In the genomic region with DNA sequence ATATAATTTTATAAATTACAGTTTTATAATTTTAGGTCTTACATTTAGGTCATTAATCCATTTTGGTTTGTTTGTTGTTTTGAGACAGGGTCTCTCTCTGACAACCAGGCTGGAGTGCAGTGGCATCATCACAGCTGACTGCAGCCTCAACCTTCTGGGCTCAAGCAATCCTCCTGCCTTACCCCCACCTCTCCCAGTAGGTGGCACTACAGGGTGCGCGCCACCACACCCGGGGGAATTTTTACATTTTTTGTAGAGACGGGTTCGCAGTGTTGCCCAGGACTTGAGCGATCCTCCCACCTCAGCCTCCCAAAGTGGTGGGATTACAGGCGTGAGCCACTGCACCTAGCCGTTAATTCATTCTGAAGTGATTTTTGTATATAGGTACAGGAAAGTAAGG, we compare ENCODE assay signal across 8 cellular contexts.
DNase-seq lines count a peak whose midpoint lies in the region; ATAC-seq, FAIRE-seq and TF ChIP-seq lines count a peak whose summit lies in the region.
"Not testable (repeated sequence)": the region's sequence is repeated elsewhere in the genome, so short reads cannot be mapped to it uniquely, and the experiment has no call there.

No MANE protein-coding gene starts in this region.

- not testable (repeated sequence) for H3K36me3 ChIP-seq in HCT116 (ENCODE audit: control insufficient read depth in 1 of 2, insufficient read depth in 2 of 2, low read length in 2 of 2); GM12878 (ENCODE audit: control insufficient read depth in 2 of 2, insufficient read depth in 2 of 2, low read length in 1 of 2); upper lobe of right lung

- not testable (repeated sequence) for H3K4me1 ChIP-seq in HCT116 (ENCODE audit: control insufficient read depth in 1 of 2, insufficient read depth in 2 of 2, low read length in 2 of 2); GM12878 (ENCODE audit: control insufficient read depth, insufficient read depth, low read length); upper lobe of right lung

- not testable (repeated sequence) for TF ChIP-seq CTCF in HCT116 (IDR thresholded peaks at IDR 0.05 in 2 of 3, conservative IDR thresholded peaks at IDR 0.05 in 1 of 3; ENCODE audit: borderline replicate concordance in 1 of 3, insufficient read depth in 1 of 3, low read depth in 2 of 3, low read length in 2 of 3); GM12878 (IDR thresholded peaks at IDR 0.05 in 2 of 3, conservative IDR thresholded peaks at IDR 0.05 in 1 of 3; ENCODE audit: control insufficient read depth in 2 of 3, extremely low read depth in 1 of 3, insufficient read depth in 1 of 3, low read depth in 3 of 3, low read length in 3 of 3); upper lobe of right lung (IDR thresholded peaks at IDR 0.05)

- not testable (repeated sequence) for H4K20me1 ChIP-seq in HCT116 (ENCODE audit: insufficient read depth); GM12878 (ENCODE audit: control insufficient read depth, insufficient read depth)

- BruUV-seq in HCT116 (replicated peaks; lab: Mats Ljungman, UMichigan); GM12878 (replicated peaks; lab: Mats Ljungman, UMichigan): not testable (repeated sequence)

- ATAC-seq in GM18502 (IDR thresholded peaks at IDR 0.05; ENCODE audit: poor library complexity, unreplicated experiment) (peak; percentile 58), GM18873 (IDR thresholded peaks at IDR 0.05; ENCODE audit: low FRiP score, unreplicated experiment) (peak; percentile 59), HCT116 (peak; percentile 95), HG03039 (IDR thresholded peaks at IDR 0.05; ENCODE audit: unreplicated experiment) (peak; percentile 63), T-helper 17 cell (peak; percentile 57), GM12878 (peak; percentile 66), memory B cell (ENCODE audit: low read depth) (peak; percentile 47), upper lobe of right lung (peak; percentile 62)

- not testable (repeated sequence) for H3K4me3 Mint-ChIP-seq in T-helper 17 cell, memory B cell

- not testable (repeated sequence) for H3K27me3 Mint-ChIP-seq in T-helper 17 cell, memory B cell

- not testable (repeated sequence) for DNase-seq in HCT116 (ENCODE audit: low read depth, low spot score); T-helper 17 cell; GM12878 (ENCODE audit: low read depth, low spot score); memory B cell (ENCODE audit: low spot score in 2 of 2); upper lobe of right lung

- H3K27ac Mint-ChIP-seq in T-helper 17 cell, memory B cell: not testable (repeated sequence)

- H3K27me3 ChIP-seq in HCT116 (ENCODE audit: insufficient read depth, low read length); GM12878 (replicated peaks in 1 of 2; ENCODE audit: control insufficient read depth in 2 of 2, insufficient read depth in 2 of 2, low read length in 1 of 2); upper lobe of right lung: not testable (repeated sequence)

- H3K79me2 ChIP-seq in HCT116 (ENCODE audit: insufficient read depth, low read length); GM12878 (ENCODE audit: control insufficient read depth, insufficient read depth, low read length): not testable (repeated sequence)

- FAIRE-seq in GM12878 (lab: Jason Lieb, UNC): not testable (repeated sequence)

- TF ChIP-seq POLR2A in HCT116 (IDR thresholded peaks at IDR 0.05; ENCODE audit: borderline replicate concordance, extremely low read depth, insufficient read depth, insufficient read length); GM12878 (IDR thresholded peaks at IDR 0.05; ENCODE audit: low read depth, low read length): not testable (repeated sequence)

- not testable (repeated sequence) for H3K27ac ChIP-seq in HCT116 (ENCODE audit: low read depth, low read length); GM12878 (ENCODE audit: control insufficient read depth, insufficient read depth); upper lobe of right lung

- not testable (repeated sequence) for H3K4me1 Mint-ChIP-seq in T-helper 17 cell, memory B cell

- CTCF ChIA-PET in HCT116 (lab: Charles Lee); GM12878 (lab: Yijun Ruan, JAX): not testable (repeated sequence)

- not testable (repeated sequence) for H3K4me2 ChIP-seq in HCT116 (ENCODE audit: low read length); GM12878 (ENCODE audit: control insufficient read depth, insufficient read depth)

- RAD21 ChIA-PET in HCT116 (lab: Charles Lee; ENCODE audit: low non-redundant PET in 1 of 2, low total read pairs in 2 of 2, uncharacterized antibody in 2 of 2, unreplicated experiment in 2 of 2); GM12878 (lab: Charles Lee; ENCODE audit: unreplicated experiment): not testable (repeated sequence)

- WGBS in GM12878 (ENCODE audit: insufficient coverage, insufficient replicate concordance, low lambda C conversion rate, missing lambda C conversion rate): no CpG with 5 or more reads among the region's 8 CpGs

- not testable (repeated sequence) for H3K9me3 ChIP-seq in HCT116 (ENCODE audit: control insufficient read depth in 1 of 2, insufficient read depth in 1 of 2, low read depth in 1 of 2, low read length in 2 of 2); T-helper 17 cell (ENCODE audit: control insufficient read depth, low read length, poor library complexity, severe bottlenecking); GM12878 (replicated peaks; ENCODE audit: control insufficient read depth, insufficient read depth, low read length); upper lobe of right lung

- H3K9me3 Mint-ChIP-seq in memory B cell: not testable (repeated sequence)

- TF ChIP-seq EP300 in GM12878 (IDR thresholded peaks at IDR 0.05; ENCODE audit: borderline replicate concordance in 1 of 2, control insufficient read depth in 1 of 2, low read depth in 2 of 2, low read length in 2 of 2): not testable (repeated sequence)

- not testable (repeated sequence) for H3K4me3 ChIP-seq in HCT116 (replicated peaks in 1 of 2; ENCODE audit: low read depth in 1 of 2, low read length in 2 of 2); GM12878; upper lobe of right lung

- intact Hi-C loops in HCT116 (cut with micrococcal nuclease); GM12878 (cut with micrococcal nuclease; ENCODE audit: unreplicated experiment); upper lobe of right lung (cut with DNase I): not testable (repeated sequence)

- not testable (repeated sequence) for H3K36me3 Mint-ChIP-seq in T-helper 17 cell (ENCODE audit: low read depth); memory B cell

- H2AFZ ChIP-seq in HCT116 (ENCODE audit: low read depth, low read length, poor library complexity, severe bottlenecking); GM12878 (ENCODE audit: control insufficient read depth, low read depth, low read length): not testable (repeated sequence)

- TF ChIP-seq RAD21 in HCT116 (IDR thresholded peaks at IDR 0.05; ENCODE audit: low read depth); GM12878 (IDR thresholded peaks at IDR 0.05; ENCODE audit: insufficient read depth, low read depth, low read length): not testable (repeated sequence)

- POLR2A ChIA-PET in HCT116 (lab: Charles Lee); GM12878 (lab: Charles Lee): not testable (repeated sequence)

- SMC1A ChIA-PET in GM12878 (lab: Charles Lee; ENCODE audit: uncharacterized antibody, unreplicated experiment): not testable (repeated sequence)

- not testable (repeated sequence) for H3K9ac ChIP-seq in HCT116 (ENCODE audit: low read length); GM12878 (ENCODE audit: control insufficient read depth, insufficient read depth, low read length)

- in situ Hi-C loops in GM12878 (cut with MboI): not testable (repeated sequence)

- H3K9me2 ChIP-seq in HCT116 (ENCODE audit: insufficient read depth): not testable (repeated sequence)
